ENCODE assay signal across 2 cellular contexts in genomic region chr22:46734213-46734722, GRCh38.
TF ChIP-seq lines count a peak whose summit lies in the region.

No MANE protein-coding gene starts in this region.

TF ChIP-seq in A549, 52 proteins besides CTCF, POLR2A, EP300 and RAD21:
- TF ChIP-seq MAFK (IDR thresholded peaks at IDR 0.05; ENCODE audit: partially characterized antibody): peak; percentile 8

TF ChIP-seq in IMR-90, 13 proteins besides CTCF, POLR2A, EP300 and RAD21:
- peak; percentile 27; the same call in 1 of the 2 replicates for TF ChIP-seq MAFK (IDR thresholded peaks at IDR 0.05; ENCODE audit: low read depth, low read length)
TF ChIP-seq in IMR-90: peak in this region for 1; not testable (repeated sequence) for 12.
